In genomic region chr12:100926669-100927248, GRCh38 we compare ENCODE assay signal across 9 cellular contexts.
DNase-seq lines count a peak whose midpoint lies in the region; ATAC-seq and TF ChIP-seq lines count a peak whose summit lies in the region.
"Had no signal": no experiment of that assay in that cellular context is flagged by ENCODE, and none has a peak within 500 bp of the region (broad histone marks: within the 10 kb centered on the region; RNA-seq: fewer than 3 reads in every experiment).

No MANE protein-coding gene starts in this region.

- H3K36me3 ChIP-seq in Loucy (ENCODE audit: insufficient read depth, low read length) (no peaks in the 10 kb centered on the region), colonic mucosa (no peaks in the 10 kb centered on the region)

- no peak overlapping the region for H3K4me2 ChIP-seq in Loucy (ENCODE audit: low read depth, low read length, poor library complexity, severe bottlenecking)

- H3K27me3 Mint-ChIP-seq in nephron progenitor cell (ENCODE audit: low read depth, poor library complexity): peaks cover 2% of the 10 kb centered on the region

- no peak overlapping the region for H3K27ac Mint-ChIP-seq in nephron progenitor cell

- H3K36me3 Mint-ChIP-seq in nephron progenitor cell (ENCODE audit: low read depth): no peaks in the 10 kb centered on the region

- no peak overlapping the region for H3K4me3 Mint-ChIP-seq in nephron progenitor cell

- no peaks in the 10 kb centered on the region for H3K4me1 Mint-ChIP-seq in nephron progenitor cell

- H3K9me2 ChIP-seq in Loucy (replicated peaks; ENCODE audit: low read depth, low read length): no peaks in the 10 kb centered on the region

- no peak overlapping the region for H3K27ac ChIP-seq in colonic mucosa

- H2AFZ ChIP-seq in Loucy (ENCODE audit: low read length): no peak overlapping the region

- no peak overlapping the region for H3K9ac ChIP-seq in Loucy (ENCODE audit: low read depth, low read length, poor library complexity, severe bottlenecking)
- no peak overlapping the region for H3K9ac ChIP-seq in colonic mucosa (ENCODE audit: low read depth in 2 of 2, low read length in 2 of 2)

- H3K9me3 ChIP-seq in Loucy (ENCODE audit: insufficient read depth, low read depth, low read length) (no peaks in the 10 kb centered on the region), colonic mucosa (no peaks in the 10 kb centered on the region)

- TF ChIP-seq CTCF in Loucy (conservative IDR thresholded peaks at IDR 0.05; ENCODE audit: low read length): 0 out of 2 replicates have a peak, but pooled peaks have one; percentile 12
- peak; percentile 12 for TF ChIP-seq CTCF in colonic mucosa (IDR thresholded peaks at IDR 0.05)
- TF ChIP-seq CTCF in nephron progenitor cell (IDR thresholded peaks at IDR 0.05): peak; percentile 29

- intact Hi-C loops in colonic mucosa (cut with DNase I): loop anchor here (5.0 kb wide), 1 partner anchor 396 kb away; no protein-coding TSS in a partner anchor

- H3K4me3 ChIP-seq in Loucy (ENCODE audit: low read length, poor library complexity, severe bottlenecking) (no peak overlapping the region), colonic mucosa (no peak overlapping the region)

- DNase-seq in ELF-1 (ENCODE audit: low read depth, low spot score) (peak; percentile 85), colonic mucosa (peak; percentile 23), nephron progenitor cell (peak; percentile 24), NCI-H1092 (lab: John Stamatoyannopoulos, UW) (no peak), NAMALWA (ENCODE audit: low spot score) (no peak)
- DNase-seq: stimulated activated naive CD8-positive, alpha-beta T cell treated with anti-CD3 and anti-CD28 coated beads, Interleukin-15, Interleukin-2, amounts not matched to agents 100 U/mL and 50 U/mL, for 24 hours had no signal

- no peaks in the 10 kb centered on the region for H3K79me2 ChIP-seq in Loucy (ENCODE audit: insufficient read depth, low read length)

- no peaks in the 10 kb centered on the region for H3K27me3 ChIP-seq in Loucy (ENCODE audit: insufficient read depth, low read length, poor library complexity, severe bottlenecking)
- H3K27me3 ChIP-seq in colonic mucosa: no peaks in the 10 kb centered on the region

- H3K9me3 Mint-ChIP-seq in nephron progenitor cell: no peaks in the 10 kb centered on the region

- ATAC-seq in GM18873 (IDR thresholded peaks at IDR 0.05; ENCODE audit: low FRiP score, unreplicated experiment) (no peak), GM18517 (IDR thresholded peaks at IDR 0.05; ENCODE audit: unreplicated experiment) (no peak)
- ATAC-seq: stimulated activated naive CD8-positive, alpha-beta T cell treated with anti-CD3 and anti-CD28 coated beads, Interleukin-15, Interleukin-2, amounts not matched to agents 100 U/mL and 50 U/mL, for 24 hours had no signal

- no peaks in the 10 kb centered on the region for H3F3A ChIP-seq in Loucy (ENCODE audit: low read depth)

- H3K4me1 ChIP-seq in Loucy (ENCODE audit: insufficient read depth, low read length, poor library complexity, severe bottlenecking): no peaks in the 10 kb centered on the region
- no peaks in the 10 kb centered on the region for H3K4me1 ChIP-seq in colonic mucosa

- H4K20me1 ChIP-seq in Loucy (ENCODE audit: insufficient read depth, low read length, poor library complexity, severe bottlenecking): no peaks in the 10 kb centered on the region

Comparison
In these comparisons a context has a peak if more than half of its experiments do, and no peak if none do; other contexts are left out.
1. DNase-seq: peak in ELF-1 (single experiment), colonic mucosa (single experiment) and nephron progenitor cell (single experiment); none in NCI-H1092 (single experiment) and NAMALWA (single experiment).
2. Peak in every context shown above with its lines, with median percentiles within 50 percentile points of each other: CTCF ChIP-seq.